In genomic region chr1:157196245-157196543, GRCh38 we compare ENCODE assay signal across 18 cellular contexts. TPM values are rescaled to one million over a fixed set of nuclear protein-coding genes. Genes with fewer than 3 reads are reported as not detected.
DNase-seq lines count a peak whose midpoint lies in the region; ATAC-seq, FAIRE-seq and TF ChIP-seq lines count a peak whose summit lies in the region.
"Had no signal": no experiment of that assay in that cellular context is flagged by ENCODE, and none has a peak within 500 bp of the region (broad histone marks: within the 10 kb centered on the region; RNA-seq: fewer than 3 reads in every experiment).

No MANE protein-coding gene starts in this region.

- H3K4me1 Mint-ChIP-seq in activated CD8-positive, alpha-beta memory T cell treated with anti-CD3 and anti-CD28 coated beads, Interleukin-2, amount 10 ng/mL, durations not matched to agents 7 days and 5 days = peaks cover 8% of the 10 kb centered on the region

- H3K27me3 Mint-ChIP-seq in activated CD8-positive, alpha-beta memory T cell treated with anti-CD3 and anti-CD28 coated beads, Interleukin-2, amount 10 ng/mL, durations not matched to agents 7 days and 5 days = peaks cover 45% of the 10 kb centered on the region

- H3K9ac ChIP-seq in Loucy (ENCODE audit: low read depth, low read length, poor library complexity, severe bottlenecking) = no peak overlapping the region
- H3K9ac ChIP-seq: GM23248 had no signal

- H3K4me3 ChIP-seq in Loucy (ENCODE audit: low read length, poor library complexity, severe bottlenecking) = no peak overlapping the region
- no peak overlapping the region for H3K4me3 ChIP-seq in bronchial epithelial cell (ENCODE audit: low read depth, low read length)
- H3K4me3 ChIP-seq: A549, GM23248 had no signal

- no peak for ATAC-seq in activated CD8-positive, alpha-beta memory T cell treated with anti-CD3 and anti-CD28 coated beads, Interleukin-2, amount 10 ng/mL, durations not matched to agents 7 days and 5 days
- ATAC-seq in left lobe of liver (no peak), GM21367 (IDR thresholded peaks at IDR 0.05; ENCODE audit: unreplicated experiment) (no peak), GM21423 (IDR thresholded peaks at IDR 0.05; ENCODE audit: unreplicated experiment) (no peak)

- H3F3A ChIP-seq in Loucy (ENCODE audit: low read depth) = no peaks in the 10 kb centered on the region

- H4K20me1 ChIP-seq in Loucy (ENCODE audit: insufficient read depth, low read length, poor library complexity, severe bottlenecking) = no peaks in the 10 kb centered on the region

- H3K4me2 ChIP-seq in Loucy (ENCODE audit: low read depth, low read length, poor library complexity, severe bottlenecking) = no peak overlapping the region
- H3K4me2 ChIP-seq: A549 had no signal

- no peaks in the 10 kb centered on the region for H3K9me3 Mint-ChIP-seq in activated CD8-positive, alpha-beta memory T cell treated with anti-CD3 and anti-CD28 coated beads, Interleukin-2, amount 10 ng/mL, durations not matched to agents 7 days and 5 days (ENCODE audit: low read depth)
- H3K9me3 Mint-ChIP-seq: CD4-positive, alpha-beta T cell; HFFc6 had no signal

- no peak overlapping the region for H3K27ac Mint-ChIP-seq in activated CD8-positive, alpha-beta memory T cell treated with anti-CD3 and anti-CD28 coated beads, Interleukin-2, amount 10 ng/mL, durations not matched to agents 7 days and 5 days
- H3K27ac Mint-ChIP-seq: CD4-positive, alpha-beta T cell; HFFc6 had no signal

- no peaks in the 10 kb centered on the region for H3K9me2 ChIP-seq in Loucy (replicated peaks; ENCODE audit: low read depth, low read length)

- no peaks in the 10 kb centered on the region for H3K36me3 Mint-ChIP-seq in activated CD8-positive, alpha-beta memory T cell treated with anti-CD3 and anti-CD28 coated beads, Interleukin-2, amount 10 ng/mL, durations not matched to agents 7 days and 5 days

- no peak overlapping the region for H3K4me3 Mint-ChIP-seq in activated CD8-positive, alpha-beta memory T cell treated with anti-CD3 and anti-CD28 coated beads, Interleukin-2, amount 10 ng/mL, durations not matched to agents 7 days and 5 days
- H3K4me3 Mint-ChIP-seq: CD4-positive, alpha-beta T cell; HFFc6 had no signal

- DNase-seq in activated CD8-positive, alpha-beta memory T cell treated with anti-CD3 and anti-CD28 coated beads for 24 hours = peak; percentile 53
- no peak for DNase-seq in activated CD8-positive, alpha-beta memory T cell treated with anti-CD3 and anti-CD28 coated beads, Interleukin-2, amount 10 ng/mL, durations not matched to agents 7 days and 5 days
- DNase-seq in bronchial epithelial cell (ENCODE audit: low read depth) = no peak
- peak; percentile 40 for DNase-seq in left lobe of liver (ENCODE audit: low spot score)
- no peak for DNase-seq in NCI-H1105 treated with DMSO at 0.1 percent for 48 hours (lab: John Stamatoyannopoulos, UW)
- DNase-seq: AML-193; CD4-positive, alpha-beta T cell; HCEC 1CT; HFFc6 had no signal

- no peak for TF ChIP-seq CTCF in Loucy (conservative IDR thresholded peaks at IDR 0.05; ENCODE audit: low read length)
- TF ChIP-seq CTCF in bronchial epithelial cell (IDR thresholded peaks at IDR 0.05; ENCODE audit: insufficient read depth, low read length, severe bottlenecking) = no peak

- peak overlapping the region; percentile 53; the same call in 1 of the 2 replicates for H2AFZ ChIP-seq in Loucy (ENCODE audit: low read length)
- H2AFZ ChIP-seq: GM23248 had no signal

- peaks cover 3% of the 10 kb centered on the region for H3K4me1 ChIP-seq in Loucy (ENCODE audit: insufficient read depth, low read length, poor library complexity, severe bottlenecking)
- H3K4me1 ChIP-seq: A549 had no signal

- FAIRE-seq in bronchial epithelial cell (lab: Jason Lieb, UNC) = peak; percentile 73
- FAIRE-seq: A549, D721Med, G401.6, H54 had no signal

- H3K36me3 ChIP-seq in Loucy (ENCODE audit: insufficient read depth, low read length) (no peaks in the 10 kb centered on the region), bronchial epithelial cell (ENCODE audit: control insufficient read depth, insufficient read depth, low read length) (no peaks in the 10 kb centered on the region)

- H3K9me3 ChIP-seq in Loucy (ENCODE audit: insufficient read depth, low read depth, low read length) = no peaks in the 10 kb centered on the region
- H3K9me3 ChIP-seq: A549, Caco-2 had no signal

- H3K27me3 ChIP-seq in Loucy (ENCODE audit: insufficient read depth, low read length, poor library complexity, severe bottlenecking) (no peaks in the 10 kb centered on the region), bronchial epithelial cell (ENCODE audit: control insufficient read depth, insufficient read depth, low read length) (peaks cover 2% of the 10 kb centered on the region)

- no peaks in the 10 kb centered on the region for H3K79me2 ChIP-seq in Loucy (ENCODE audit: insufficient read depth, low read length)

- CTCF ChIA-PET in activated CD8-positive, alpha-beta memory T cell treated with anti-CD3 and anti-CD28 coated beads, Interleukin-2, amount 10 ng/mL, durations not matched to agents 7 days and 5 days (lab: Charles Lee) = interaction anchor here (0.6 to 3.4 kb wide), 9 partner anchors 9 to 301 kb away, joined by 3 to 21 read pairs (median 4); no protein-coding TSS in a partner anchor

RNA-seq across cellular contexts. Expression of gene ETV3, which starts 58.0 kb away (rescaled TPM):
- total RNA-seq in activated CD8-positive, alpha-beta memory T cell treated with anti-CD3 and anti-CD28 coated beads, Interleukin-2, amount 10 ng/mL, durations not matched to agents 7 days and 5 days = 10 to 100 TPM; 27.8 to 32.8 TPM
- total RNA-seq in bronchial epithelial cell (17.1 and 17.9 TPM in 2 replicates), left lobe of liver (6.0 TPM)

Comparison
In these comparisons a context has a peak if more than half of its experiments do, and no peak if none do; other contexts are left out.
1. DNase-seq: peak in activated CD8-positive, alpha-beta memory T cell treated with anti-CD3 and anti-CD28 coated beads for 24 hours (single experiment) and left lobe of liver (single experiment); none in activated CD8-positive, alpha-beta memory T cell treated with anti-CD3 and anti-CD28 coated beads, Interleukin-2, amount 10 ng/mL, durations not matched to agents 7 days and 5 days (single experiment), bronchial epithelial cell (single experiment) and NCI-H1105 treated with DMSO at 0.1 percent for 48 hours (single experiment).